21 cellular contexts compared by ENCODE assay signal in the genomic region with DNA sequence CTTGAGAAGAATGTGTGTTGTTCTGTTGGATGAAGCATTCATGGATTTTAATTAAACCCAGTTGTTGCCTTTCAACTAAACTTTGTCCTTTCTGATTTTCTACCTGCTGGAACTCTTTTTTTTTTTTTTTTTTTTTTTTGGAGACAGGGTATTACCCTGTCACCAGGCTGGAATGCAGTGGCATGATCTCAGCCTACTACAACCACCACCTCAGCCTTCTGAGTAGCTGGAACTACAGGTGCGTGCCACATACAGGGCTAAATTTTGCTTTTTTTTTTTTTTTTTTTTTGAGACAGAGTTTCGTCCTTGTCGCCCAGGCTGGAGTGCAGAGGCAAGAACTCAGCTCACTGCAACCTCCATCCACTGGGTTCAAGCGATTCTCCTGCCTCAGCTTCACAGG.
"Had no signal": no experiment of that assay in that cellular context is flagged by ENCODE, and none has a peak within 500 bp of the region (broad histone marks: within the 10 kb centered on the region; RNA-seq: fewer than 3 reads in every experiment).

No MANE protein-coding gene starts in this region.

- H3K27ac ChIP-seq: hepatocyte, psoas muscle, spleen, tibial nerve had no signal

- H3K4me3 Mint-ChIP-seq: naive thymus-derived CD4-positive, alpha-beta T cell; nephron progenitor cell; stimulated activated memory B cell treated with anti-CD40 and anti-IgM and Interleukin-4, amounts not matched to agents 10 μg/mL and 1 μg/mL and 100 μg/mL, for 72 hours; stimulated activated naive CD8-positive, alpha-beta T cell treated with anti-CD3 and anti-CD28 coated beads, Interleukin-15, Interleukin-2, amounts not matched to agents 100 ng/mL and 50 ng/mL, for 24 hours had no signal

- H3K4me1 Mint-ChIP-seq: nephron progenitor cell had no signal

- H3K27ac Mint-ChIP-seq: nephron progenitor cell; stimulated activated memory B cell treated with anti-CD40 and anti-IgM and Interleukin-4, amounts not matched to agents 10 μg/mL and 1 μg/mL and 100 μg/mL, for 72 hours; stimulated activated naive CD8-positive, alpha-beta T cell treated with anti-CD3 and anti-CD28 coated beads, Interleukin-15, Interleukin-2, amounts not matched to agents 100 ng/mL and 50 ng/mL, for 24 hours had no signal

- H3K9me3 Mint-ChIP-seq: stimulated activated memory B cell treated with anti-CD40 and anti-IgM and Interleukin-4, amounts not matched to agents 10 μg/mL and 1 μg/mL and 100 μg/mL, for 72 hours; stimulated activated naive CD8-positive, alpha-beta T cell treated with anti-CD3 and anti-CD28 coated beads, Interleukin-15, Interleukin-2, amounts not matched to agents 100 ng/mL and 50 ng/mL, for 24 hours had no signal

- DNase-seq: cortex of kidney; dorsolateral prefrontal cortex; effector CD8-positive, alpha-beta T cell; foreskin melanocyte; head of caudate nucleus; kidney; left colon; mesendoderm; naive thymus-derived CD4-positive, alpha-beta T cell; nephron progenitor cell; psoas muscle; retina; spleen; stimulated activated CD4-positive, alpha-beta T cell treated with anti-CD3 and anti-CD28 coated beads, Interleukin-15, amount 100 ng/mL, for 24 hours; stimulated activated CD4-positive, alpha-beta T cell treated with anti-CD3 and anti-CD28 coated beads, Interleukin-1b, Interleukin-23, amount 100 ng/mL, for 48 hours; stimulated activated CD4-positive, alpha-beta T cell treated with anti-CD3 and anti-CD28 coated beads, Interleukin-4, amount 100 ng/mL, for 24 hours had no signal

- H3K27me3 Mint-ChIP-seq: naive thymus-derived CD4-positive, alpha-beta T cell; stimulated activated memory B cell treated with anti-CD40 and anti-IgM and Interleukin-4, amounts not matched to agents 10 μg/mL and 1 μg/mL and 100 μg/mL, for 72 hours; stimulated activated naive CD8-positive, alpha-beta T cell treated with anti-CD3 and anti-CD28 coated beads, Interleukin-15, Interleukin-2, amounts not matched to agents 100 ng/mL and 50 ng/mL, for 24 hours had no signal

- H3K27me3 ChIP-seq: dorsolateral prefrontal cortex, hepatocyte, spleen, tibial nerve had no signal

- ATAC-seq: left colon; naive thymus-derived CD4-positive, alpha-beta T cell; sciatic nerve; stimulated activated memory B cell treated with anti-CD40 and anti-IgM and Interleukin-4, amounts not matched to agents 10 μg/mL and 1 μg/mL and 100 μg/mL, for 72 hours had no signal

- H3K4me3 ChIP-seq: dorsolateral prefrontal cortex, hepatocyte, psoas muscle, spleen, tibial nerve had no signal

- H3K4me2 ChIP-seq: hepatocyte had no signal

- H2AFZ ChIP-seq: hepatocyte had no signal
